In genomic region chr3:13279532-13279910, GRCh38 we compare ENCODE assay signal across 23 cellular contexts.
"Had no signal": no experiment of that assay in that cellular context is flagged by ENCODE, and none has a peak within 500 bp of the region (broad histone marks: within the 10 kb centered on the region; RNA-seq: fewer than 3 reads in every experiment).

No MANE protein-coding gene starts in this region.

- H3K27me3 ChIP-seq: vagina had no signal

- H3K4me3 ChIP-seq: colonic mucosa, esophagus squamous epithelium, gastroesophageal sphincter, left ventricle myocardium inferior, lung, neural progenitor cell, psoas muscle, skin epidermis, tibial artery, upper lobe of left lung, vagina had no signal

- DNase-seq: colonic mucosa; dermis blood vessel endothelial cell; esophagus squamous epithelium; glutamatergic neuron; left ventricle myocardium inferior; midbrain; occipital lobe; retina; stimulated activated CD4-positive, alpha-beta T cell treated with anti-CD3 and anti-CD28 coated beads, Interleukin-4, amount 100 ng/mL, for 1 hour; stimulated activated CD8-positive, alpha-beta memory T cell treated with anti-CD3 and anti-CD28 coated beads, Interleukin-4, amount 100 ng/mL, for 48 hours; upper lobe of left lung had no signal

- H3K4me1 ChIP-seq: colonic mucosa had no signal

- H3K27ac ChIP-seq: colonic mucosa, esophagus squamous epithelium, gastroesophageal sphincter, neural progenitor cell, parathyroid adenoma, psoas muscle, skin epidermis, tibial artery, upper lobe of left lung, vagina had no signal

- H3K4me2 ChIP-seq: neural progenitor cell had no signal

- H3K79me2 ChIP-seq: parathyroid adenoma had no signal

- H3K9me3 ChIP-seq: colonic mucosa, psoas muscle had no signal

- ATAC-seq: gastroesophageal sphincter; natural killer cell treated with Interleukin-12 subunit alpha and Interleukin-12 subunit beta and Interleukin-15 and Interleukin-18, amount 100 ng/mL, for 72 hours; psoas muscle; sciatic nerve; stimulated activated effector memory CD8-positive, alpha-beta T cell treated with anti-CD3 and anti-CD28 coated beads, Interleukin-12 subunit alpha, Interleukin-12 subunit beta, amount 100 ng/mL, for 72 hours had no signal

- H3K36me3 ChIP-seq: colonic mucosa, esophagus squamous epithelium, gastroesophageal sphincter, left ventricle myocardium inferior, neural progenitor cell, tibial artery, upper lobe of left lung, vagina had no signal

- H3K9ac ChIP-seq: neural progenitor cell, parathyroid adenoma had no signal

- FAIRE-seq: keratinocyte had no signal

- H2AFZ ChIP-seq: neural progenitor cell, parathyroid adenoma had no signal
